Comparison of ENCODE assay signal across 13 cellular contexts in the genomic region with DNA sequence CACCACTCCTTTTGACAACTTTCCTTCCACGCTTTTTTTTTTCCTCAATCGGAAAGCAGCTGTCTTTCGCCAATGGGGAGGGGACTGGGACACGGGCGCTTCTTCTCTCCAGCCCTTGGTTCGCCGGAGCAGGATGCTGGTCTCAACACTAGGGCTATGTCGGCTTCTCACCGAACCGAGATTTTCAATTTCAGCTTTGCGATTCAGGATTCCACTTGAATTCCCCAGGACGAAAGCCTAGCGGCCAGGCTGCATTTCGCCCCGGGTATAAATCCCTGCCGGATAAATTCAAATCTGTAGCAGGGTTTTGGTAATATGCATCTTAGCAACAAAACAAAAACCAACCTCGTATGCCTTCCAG. TPM values are rescaled to one million over a fixed set of nuclear protein-coding genes. Genes with fewer than 3 reads are reported as not detected.
A peak's percentile ranks its signal among the peaks of the same experiment; 100 is the strongest.
DNase-seq lines count a peak whose midpoint lies in the region; ATAC-seq and TF ChIP-seq lines count a peak whose summit lies in the region.
"Had no signal": no experiment of that assay in that cellular context is flagged by ENCODE, and none has a peak within 500 bp of the region (broad histone marks: within the 10 kb centered on the region; RNA-seq: fewer than 3 reads in every experiment).

No MANE protein-coding gene starts in this region.

- no peak for TF ChIP-seq CTCF in BE2C (IDR thresholded peaks at IDR 0.05; ENCODE audit: low read depth, low read length)

- H3K36me3 ChIP-seq in BE2C (no peaks in the 10 kb centered on the region), ES-I3 (ENCODE audit: insufficient read depth, low read length) (no peaks in the 10 kb centered on the region)

- H3K9me3 ChIP-seq in BE2C (0 out of 2 replicates have a peak, but pooled peaks cover 2% of the 10 kb centered on the region), ES-I3 (ENCODE audit: control insufficient read depth, insufficient read depth, low read length) (no peaks in the 10 kb centered on the region)

- peak overlapping the region; percentile 61 for H3K27ac Mint-ChIP-seq in activated T-helper 1 cell treated with anti-CD3 and anti-CD28 coated beads, Interleukin-12 subunit alpha, Interleukin-12 subunit beta, Interleukin-2, Interleukin-4 antibody, amounts not matched to agents 30 ng/mL and 10 ng/mL and 1 ng/mL, durations not matched to agents 14 hours and 24 hours and 36 hours
- H3K27ac Mint-ChIP-seq in memory B cell: peak overlapping the region; percentile 58

- H3K27me3 ChIP-seq in BE2C: peaks cover 97% of the 10 kb centered on the region

- H3K36me3 Mint-ChIP-seq in activated T-helper 1 cell treated with anti-CD3 and anti-CD28 coated beads, Interleukin-12 subunit alpha, Interleukin-12 subunit beta, Interleukin-2, Interleukin-4 antibody, amounts not matched to agents 30 ng/mL and 10 ng/mL and 1 ng/mL, durations not matched to agents 14 hours and 24 hours and 36 hours (ENCODE audit: low read depth): peaks cover 2% of the 10 kb centered on the region
- H3K36me3 Mint-ChIP-seq in memory B cell: peaks cover 2% of the 10 kb centered on the region

- no peak overlapping the region for H3K4me3 Mint-ChIP-seq in activated T-helper 1 cell treated with anti-CD3 and anti-CD28 coated beads, Interleukin-12 subunit alpha, Interleukin-12 subunit beta, Interleukin-2, Interleukin-4 antibody, amounts not matched to agents 30 ng/mL and 10 ng/mL and 1 ng/mL, durations not matched to agents 14 hours and 24 hours and 36 hours
- no peak overlapping the region for H3K4me3 Mint-ChIP-seq in memory B cell

- intact Hi-C loops in activated T-helper 1 cell treated with anti-CD3 and anti-CD28 coated beads, Interleukin-12 subunit alpha, Interleukin-12 subunit beta, Interleukin-2, Interleukin-4 antibody, amounts not matched to agents 30 ng/mL and 10 ng/mL and 1 ng/mL, durations not matched to agents 14 hours and 24 hours and 36 hours (cut with micrococcal nuclease): loop anchor here (5.0 kb wide), 1 partner anchor 1747 kb away; the partner anchor contains the start of gene SPRY2

- peak overlapping the region; percentile 63; the same call in 1 of the 2 replicates for H3K9ac ChIP-seq in ES-I3 (ENCODE audit: low read depth, low read length)

- H3K4me3 ChIP-seq in BE2C (ENCODE audit: low read depth, low read length): peak overlapping the region; percentile 57
- H3K4me3 ChIP-seq: lung had no signal

- H3K27me3 Mint-ChIP-seq in activated T-helper 1 cell treated with anti-CD3 and anti-CD28 coated beads, Interleukin-12 subunit alpha, Interleukin-12 subunit beta, Interleukin-2, Interleukin-4 antibody, amounts not matched to agents 30 ng/mL and 10 ng/mL and 1 ng/mL, durations not matched to agents 14 hours and 24 hours and 36 hours (ENCODE audit: insufficient read depth): peaks cover 84% of the 10 kb centered on the region
- H3K27me3 Mint-ChIP-seq in memory B cell: peaks cover 31% of the 10 kb centered on the region

- no peaks in the 10 kb centered on the region; the same call in 1 of the 2 replicates for H3K4me1 ChIP-seq in BE2C
- peaks cover 7% of the 10 kb centered on the region; the same call in 1 of the 2 replicates for H3K4me1 ChIP-seq in ES-I3 (ENCODE audit: insufficient read depth, low read length)

- ATAC-seq in memory B cell (ENCODE audit: low read depth) (no peak), HG03175 (IDR thresholded peaks at IDR 0.05; ENCODE audit: unreplicated experiment) (no peak), HG03439 (IDR thresholded peaks at IDR 0.05; ENCODE audit: unreplicated experiment) (no peak)

- no peaks in the 10 kb centered on the region for H3K4me1 Mint-ChIP-seq in activated T-helper 1 cell treated with anti-CD3 and anti-CD28 coated beads, Interleukin-12 subunit alpha, Interleukin-12 subunit beta, Interleukin-2, Interleukin-4 antibody, amounts not matched to agents 30 ng/mL and 10 ng/mL and 1 ng/mL, durations not matched to agents 14 hours and 24 hours and 36 hours (ENCODE audit: low read depth)
- no peaks in the 10 kb centered on the region for H3K4me1 Mint-ChIP-seq in memory B cell

- H3K9me3 Mint-ChIP-seq in activated T-helper 1 cell treated with anti-CD3 and anti-CD28 coated beads, Interleukin-12 subunit alpha, Interleukin-12 subunit beta, Interleukin-2, Interleukin-4 antibody, amounts not matched to agents 30 ng/mL and 10 ng/mL and 1 ng/mL, durations not matched to agents 14 hours and 24 hours and 36 hours: no peaks in the 10 kb centered on the region
- no peaks in the 10 kb centered on the region for H3K9me3 Mint-ChIP-seq in memory B cell

- DNase-seq in BE2C: no peak
- no peak for DNase-seq in activated T-helper 1 cell treated with anti-CD3 and anti-CD28 coated beads, Interleukin-12 subunit alpha, Interleukin-12 subunit beta, Interleukin-2, Interleukin-4 antibody, amounts not matched to agents 30 ng/mL and 10 ng/mL and 1 ng/mL, durations not matched to agents 14 hours and 24 hours and 36 hours (ENCODE audit: low spot score)
- no peak for DNase-seq in memory B cell (ENCODE audit: low spot score in 2 of 2)
- DNase-seq in NOMO-1 treated with dmso at 0.1 percent for 144 hours (lab: John Stamatoyannopoulos, UW; ENCODE audit: unreplicated experiment): no peak
- no peak for DNase-seq in putamen (ENCODE audit: low spot score)
- DNase-seq: activated CD8-positive, alpha-beta memory T cell treated with anti-CD3 and anti-CD28 coated beads, Interleukin-2, amount 50 U/mL, for 4 hours; Calu3; substantia nigra; T1000 had no signal

RNA-seq across cellular contexts. Expression of gene POU4F1, which starts 7.9 kb away (rescaled TPM):
- polyA plus RNA-seq in BE2C (2012; ENCODE audit: insufficient read depth, insufficient read length, low read depth): 0.19 TPM
- 0.23 and 0.29 TPM in 2 replicates for total RNA-seq in activated T-helper 1 cell treated with anti-CD3 and anti-CD28 coated beads, Interleukin-12 subunit alpha, Interleukin-12 subunit beta, Interleukin-2, Interleukin-4 antibody, amounts not matched to agents 30 ng/mL and 10 ng/mL and 1 ng/mL, durations not matched to agents 14 hours and 24 hours and 36 hours
- total RNA-seq: lung had no signal
- polyA plus RNA-seq: lung had no signal
